ENCODE assay signal across 1 cellular context in the genomic region with DNA sequence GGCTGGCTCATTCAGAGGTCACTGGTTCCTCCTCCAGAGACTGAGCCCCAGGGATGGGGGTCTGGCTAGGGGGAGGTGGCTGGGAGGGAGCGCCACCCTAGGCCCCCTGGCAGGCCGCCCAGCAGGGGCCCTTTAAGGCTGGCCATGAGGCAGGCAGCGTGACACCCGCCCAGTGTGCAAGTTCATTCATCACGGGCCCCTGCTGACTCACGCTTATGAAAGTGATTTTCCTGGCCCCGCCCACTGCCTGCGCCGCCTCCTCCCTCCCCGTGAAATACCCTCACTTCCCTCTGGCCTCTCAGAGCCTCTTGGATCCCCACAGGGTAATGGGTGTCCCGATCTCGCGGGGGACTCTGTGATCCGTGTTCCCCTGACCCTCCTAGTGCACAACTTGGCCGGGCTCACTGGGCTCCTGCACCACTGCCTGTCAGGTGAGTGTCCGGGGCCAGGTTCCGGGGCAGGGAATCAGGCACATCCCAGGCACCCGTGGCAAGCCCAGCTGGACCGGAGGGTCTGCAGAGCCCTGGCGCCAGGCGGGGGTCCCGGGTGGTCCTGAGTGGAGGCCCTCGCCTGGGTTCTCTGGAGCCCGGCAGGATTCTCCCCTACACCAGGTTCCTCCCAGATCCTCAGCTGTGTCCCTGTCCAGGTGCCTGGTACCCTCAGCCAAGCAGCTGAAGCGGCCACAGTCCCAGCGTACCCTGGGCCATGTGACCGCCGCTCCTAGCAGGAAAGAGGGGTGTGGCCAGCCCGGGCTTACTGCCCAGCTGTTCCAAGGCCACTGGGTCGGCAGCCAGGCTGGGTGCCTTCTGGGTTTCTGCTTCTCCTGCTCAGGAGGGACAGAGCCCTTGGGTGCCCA.
TF ChIP-seq lines count a peak whose summit lies in the region.

A gene with protein sequence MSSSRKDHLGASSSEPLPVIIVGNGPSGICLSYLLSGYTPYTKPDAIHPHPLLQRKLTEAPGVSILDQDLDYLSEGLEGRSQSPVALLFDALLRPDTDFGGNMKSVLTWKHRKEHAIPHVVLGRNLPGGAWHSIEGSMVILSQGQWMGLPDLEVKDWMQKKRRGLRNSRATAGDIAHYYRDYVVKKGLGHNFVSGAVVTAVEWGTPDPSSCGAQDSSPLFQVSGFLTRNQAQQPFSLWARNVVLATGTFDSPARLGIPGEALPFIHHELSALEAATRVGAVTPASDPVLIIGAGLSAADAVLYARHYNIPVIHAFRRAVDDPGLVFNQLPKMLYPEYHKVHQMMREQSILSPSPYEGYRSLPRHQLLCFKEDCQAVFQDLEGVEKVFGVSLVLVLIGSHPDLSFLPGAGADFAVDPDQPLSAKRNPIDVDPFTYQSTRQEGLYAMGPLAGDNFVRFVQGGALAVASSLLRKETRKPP (plus strand): TSS at position 301 of the 856 bp plus-strand sequence. CDS start 4,432 bp downstream, outside the sequence.

TF ChIP-seq in HepG2, 621 proteins besides CTCF, POLR2A, EP300 and RAD21 (continued from another document and continues in another):
- TF ChIP-seq, protein P1, sequence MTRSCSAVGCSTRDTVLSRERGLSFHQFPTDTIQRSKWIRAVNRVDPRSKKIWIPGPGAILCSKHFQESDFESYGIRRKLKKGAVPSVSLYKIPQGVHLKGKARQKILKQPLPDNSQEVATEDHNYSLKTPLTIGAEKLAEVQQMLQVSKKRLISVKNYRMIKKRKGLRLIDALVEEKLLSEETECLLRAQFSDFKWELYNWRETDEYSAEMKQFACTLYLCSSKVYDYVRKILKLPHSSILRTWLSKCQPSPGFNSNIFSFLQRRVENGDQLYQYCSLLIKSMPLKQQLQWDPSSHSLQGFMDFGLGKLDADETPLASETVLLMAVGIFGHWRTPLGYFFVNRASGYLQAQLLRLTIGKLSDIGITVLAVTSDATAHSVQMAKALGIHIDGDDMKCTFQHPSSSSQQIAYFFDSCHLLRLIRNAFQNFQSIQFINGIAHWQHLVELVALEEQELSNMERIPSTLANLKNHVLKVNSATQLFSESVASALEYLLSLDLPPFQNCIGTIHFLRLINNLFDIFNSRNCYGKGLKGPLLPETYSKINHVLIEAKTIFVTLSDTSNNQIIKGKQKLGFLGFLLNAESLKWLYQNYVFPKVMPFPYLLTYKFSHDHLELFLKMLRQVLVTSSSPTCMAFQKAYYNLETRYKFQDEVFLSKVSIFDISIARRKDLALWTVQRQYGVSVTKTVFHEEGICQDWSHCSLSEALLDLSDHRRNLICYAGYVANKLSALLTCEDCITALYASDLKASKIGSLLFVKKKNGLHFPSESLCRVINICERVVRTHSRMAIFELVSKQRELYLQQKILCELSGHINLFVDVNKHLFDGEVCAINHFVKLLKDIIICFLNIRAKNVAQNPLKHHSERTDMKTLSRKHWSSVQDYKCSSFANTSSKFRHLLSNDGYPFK (CRISPR knock-in tag; IDR thresholded peaks at IDR 0.05; ENCODE audit: borderline replicate concordance), result peak; percentile 85; the same call in 1 of the 2 replicates
- TF ChIP-seq IRF2 (CRISPR knock-in tag; IDR thresholded peaks at IDR 0.05) (peak; percentile 45), PAWR (CRISPR knock-in tag; IDR thresholded peaks at IDR 0.05; ENCODE audit: borderline replicate concordance) (no peak), HNRNPUL1 (IDR thresholded peaks at IDR 0.05; ENCODE audit: low read depth, low read length) (no peak), MYNN (CRISPR knock-in tag; IDR thresholded peaks at IDR 0.05; ENCODE audit: low read depth) (no peak), HNF4A (CRISPR knock-in tag; IDR thresholded peaks at IDR 0.05) (peak; percentile 57), ZFP37 (CRISPR knock-in tag; IDR thresholded peaks at IDR 0.05; ENCODE audit: borderline replicate concordance) (peak; percentile 89; the same call in 1 of the 2 replicates), SETDB1 (CRISPR knock-in tag; IDR thresholded peaks at IDR 0.05; ENCODE audit: borderline replicate concordance) (no peak), ZNF850 (CRISPR knock-in tag; conservative IDR thresholded peaks at IDR 0.05) (no peak), HCFC1 (IDR thresholded peaks at IDR 0.05; ENCODE audit: low read depth, low read length) (0 out of 2 replicates have a peak, but pooled peaks have one; percentile 15), MAZ (IDR thresholded peaks at IDR 0.05; ENCODE audit: borderline replicate concordance, low read depth, low read length) (peak; percentile 56), MAZ (CRISPR knock-in tag; IDR thresholded peaks at IDR 0.05; ENCODE audit: low read depth) (peak; percentile 59), ELF3 (CRISPR knock-in tag; IDR thresholded peaks at IDR 0.05) (peak; percentile 49), KDM4B (CRISPR knock-in tag; IDR thresholded peaks at IDR 0.05) (peak; percentile 17; the same call in 1 of the 2 replicates), FLYWCH1 (CRISPR knock-in tag; IDR thresholded peaks at IDR 0.05) (no peak), ZNF775 (CRISPR knock-in tag; IDR thresholded peaks at IDR 0.05; ENCODE audit: borderline replicate concordance) (no peak), ZNF138 (CRISPR knock-in tag; IDR thresholded peaks at IDR 0.05; ENCODE audit: low read depth) (peak; percentile 6; the same call in 1 of the 2 replicates), ARHGAP35 (CRISPR knock-in tag; IDR thresholded peaks at IDR 0.05; ENCODE audit: borderline replicate concordance) (peak; percentile 4; the same call in 1 of the 2 replicates), JUN (CRISPR knock-in tag; IDR thresholded peaks at IDR 0.05) (peak; percentile 63; the same call in 1 of the 2 replicates), REXO4 (CRISPR knock-in tag; IDR thresholded peaks at IDR 0.05; ENCODE audit: borderline replicate concordance) (no peak), SIN3B (IDR thresholded peaks at IDR 0.05; ENCODE audit: low read length) (no peak), ZNF83 (CRISPR knock-in tag; IDR thresholded peaks at IDR 0.05; ENCODE audit: borderline replicate concordance) (no peak)
- TF ChIP-seq, protein P2, sequence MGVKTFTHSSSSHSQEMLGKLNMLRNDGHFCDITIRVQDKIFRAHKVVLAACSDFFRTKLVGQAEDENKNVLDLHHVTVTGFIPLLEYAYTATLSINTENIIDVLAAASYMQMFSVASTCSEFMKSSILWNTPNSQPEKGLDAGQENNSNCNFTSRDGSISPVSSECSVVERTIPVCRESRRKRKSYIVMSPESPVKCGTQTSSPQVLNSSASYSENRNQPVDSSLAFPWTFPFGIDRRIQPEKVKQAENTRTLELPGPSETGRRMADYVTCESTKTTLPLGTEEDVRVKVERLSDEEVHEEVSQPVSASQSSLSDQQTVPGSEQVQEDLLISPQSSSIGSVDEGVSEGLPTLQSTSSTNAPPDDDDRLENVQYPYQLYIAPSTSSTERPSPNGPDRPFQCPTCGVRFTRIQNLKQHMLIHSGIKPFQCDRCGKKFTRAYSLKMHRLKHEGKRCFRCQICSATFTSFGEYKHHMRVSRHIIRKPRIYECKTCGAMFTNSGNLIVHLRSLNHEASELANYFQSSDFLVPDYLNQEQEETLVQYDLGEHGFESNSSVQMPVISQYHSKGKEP (CRISPR knock-in tag; IDR thresholded peaks at IDR 0.05), result no peak
- TF ChIP-seq, protein P3, sequence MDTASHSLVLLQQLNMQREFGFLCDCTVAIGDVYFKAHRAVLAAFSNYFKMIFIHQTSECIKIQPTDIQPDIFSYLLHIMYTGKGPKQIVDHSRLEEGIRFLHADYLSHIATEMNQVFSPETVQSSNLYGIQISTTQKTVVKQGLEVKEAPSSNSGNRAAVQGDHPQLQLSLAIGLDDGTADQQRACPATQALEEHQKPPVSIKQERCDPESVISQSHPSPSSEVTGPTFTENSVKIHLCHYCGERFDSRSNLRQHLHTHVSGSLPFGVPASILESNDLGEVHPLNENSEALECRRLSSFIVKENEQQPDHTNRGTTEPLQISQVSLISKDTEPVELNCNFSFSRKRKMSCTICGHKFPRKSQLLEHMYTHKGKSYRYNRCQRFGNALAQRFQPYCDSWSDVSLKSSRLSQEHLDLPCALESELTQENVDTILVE (CRISPR knock-in tag; IDR thresholded peaks at IDR 0.05), result no peak; the same call in 1 of the 2 replicates
- TF ChIP-seq, protein P4, sequence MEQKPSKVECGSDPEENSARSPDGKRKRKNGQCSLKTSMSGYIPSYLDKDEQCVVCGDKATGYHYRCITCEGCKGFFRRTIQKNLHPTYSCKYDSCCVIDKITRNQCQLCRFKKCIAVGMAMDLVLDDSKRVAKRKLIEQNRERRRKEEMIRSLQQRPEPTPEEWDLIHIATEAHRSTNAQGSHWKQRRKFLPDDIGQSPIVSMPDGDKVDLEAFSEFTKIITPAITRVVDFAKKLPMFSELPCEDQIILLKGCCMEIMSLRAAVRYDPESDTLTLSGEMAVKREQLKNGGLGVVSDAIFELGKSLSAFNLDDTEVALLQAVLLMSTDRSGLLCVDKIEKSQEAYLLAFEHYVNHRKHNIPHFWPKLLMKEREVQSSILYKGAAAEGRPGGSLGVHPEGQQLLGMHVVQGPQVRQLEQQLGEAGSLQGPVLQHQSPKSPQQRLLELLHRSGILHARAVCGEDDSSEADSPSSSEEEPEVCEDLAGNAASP (CRISPR knock-in tag; IDR thresholded peaks at IDR 0.05; ENCODE audit: borderline replicate concordance), result no peak; the same call in 1 of the 2 replicates
- TF ChIP-seq, protein P5, sequence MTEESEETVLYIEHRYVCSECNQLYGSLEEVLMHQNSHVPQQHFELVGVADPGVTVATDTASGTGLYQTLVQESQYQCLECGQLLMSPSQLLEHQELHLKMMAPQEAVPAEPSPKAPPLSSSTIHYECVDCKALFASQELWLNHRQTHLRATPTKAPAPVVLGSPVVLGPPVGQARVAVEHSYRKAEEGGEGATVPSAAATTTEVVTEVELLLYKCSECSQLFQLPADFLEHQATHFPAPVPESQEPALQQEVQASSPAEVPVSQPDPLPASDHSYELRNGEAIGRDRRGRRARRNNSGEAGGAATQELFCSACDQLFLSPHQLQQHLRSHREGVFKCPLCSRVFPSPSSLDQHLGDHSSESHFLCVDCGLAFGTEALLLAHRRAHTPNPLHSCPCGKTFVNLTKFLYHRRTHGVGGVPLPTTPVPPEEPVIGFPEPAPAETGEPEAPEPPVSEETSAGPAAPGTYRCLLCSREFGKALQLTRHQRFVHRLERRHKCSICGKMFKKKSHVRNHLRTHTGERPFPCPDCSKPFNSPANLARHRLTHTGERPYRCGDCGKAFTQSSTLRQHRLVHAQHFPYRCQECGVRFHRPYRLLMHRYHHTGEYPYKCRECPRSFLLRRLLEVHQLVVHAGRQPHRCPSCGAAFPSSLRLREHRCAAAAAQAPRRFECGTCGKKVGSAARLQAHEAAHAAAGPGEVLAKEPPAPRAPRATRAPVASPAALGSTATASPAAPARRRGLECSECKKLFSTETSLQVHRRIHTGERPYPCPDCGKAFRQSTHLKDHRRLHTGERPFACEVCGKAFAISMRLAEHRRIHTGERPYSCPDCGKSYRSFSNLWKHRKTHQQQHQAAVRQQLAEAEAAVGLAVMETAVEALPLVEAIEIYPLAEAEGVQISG (CRISPR knock-in tag; IDR thresholded peaks at IDR 0.05), result peak; percentile 70
- TF ChIP-seq, protein P6, sequence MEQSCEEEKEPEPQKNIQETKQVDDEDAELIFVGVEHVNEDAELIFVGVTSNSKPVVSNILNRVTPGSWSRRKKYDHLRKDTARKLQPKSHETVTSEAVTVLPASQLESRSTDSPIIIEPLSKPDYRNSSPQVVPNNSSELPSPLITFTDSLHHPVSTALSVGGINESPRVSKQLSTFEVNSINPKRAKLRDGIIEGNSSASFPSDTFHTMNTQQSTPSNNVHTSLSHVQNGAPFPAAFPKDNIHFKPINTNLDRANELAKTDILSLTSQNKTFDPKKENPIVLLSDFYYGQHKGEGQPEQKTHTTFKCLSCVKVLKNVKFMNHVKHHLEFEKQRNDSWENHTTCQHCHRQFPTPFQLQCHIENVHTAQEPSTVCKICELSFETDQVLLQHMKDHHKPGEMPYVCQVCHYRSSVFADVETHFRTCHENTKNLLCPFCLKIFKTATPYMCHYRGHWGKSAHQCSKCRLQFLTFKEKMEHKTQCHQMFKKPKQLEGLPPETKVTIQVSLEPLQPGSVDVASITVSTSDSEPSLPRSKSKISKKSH (CRISPR knock-in tag; IDR thresholded peaks at IDR 0.05; ENCODE audit: borderline replicate concordance), result peak; percentile 84; the same call in 1 of the 2 replicates
- TF ChIP-seq, protein P7, sequence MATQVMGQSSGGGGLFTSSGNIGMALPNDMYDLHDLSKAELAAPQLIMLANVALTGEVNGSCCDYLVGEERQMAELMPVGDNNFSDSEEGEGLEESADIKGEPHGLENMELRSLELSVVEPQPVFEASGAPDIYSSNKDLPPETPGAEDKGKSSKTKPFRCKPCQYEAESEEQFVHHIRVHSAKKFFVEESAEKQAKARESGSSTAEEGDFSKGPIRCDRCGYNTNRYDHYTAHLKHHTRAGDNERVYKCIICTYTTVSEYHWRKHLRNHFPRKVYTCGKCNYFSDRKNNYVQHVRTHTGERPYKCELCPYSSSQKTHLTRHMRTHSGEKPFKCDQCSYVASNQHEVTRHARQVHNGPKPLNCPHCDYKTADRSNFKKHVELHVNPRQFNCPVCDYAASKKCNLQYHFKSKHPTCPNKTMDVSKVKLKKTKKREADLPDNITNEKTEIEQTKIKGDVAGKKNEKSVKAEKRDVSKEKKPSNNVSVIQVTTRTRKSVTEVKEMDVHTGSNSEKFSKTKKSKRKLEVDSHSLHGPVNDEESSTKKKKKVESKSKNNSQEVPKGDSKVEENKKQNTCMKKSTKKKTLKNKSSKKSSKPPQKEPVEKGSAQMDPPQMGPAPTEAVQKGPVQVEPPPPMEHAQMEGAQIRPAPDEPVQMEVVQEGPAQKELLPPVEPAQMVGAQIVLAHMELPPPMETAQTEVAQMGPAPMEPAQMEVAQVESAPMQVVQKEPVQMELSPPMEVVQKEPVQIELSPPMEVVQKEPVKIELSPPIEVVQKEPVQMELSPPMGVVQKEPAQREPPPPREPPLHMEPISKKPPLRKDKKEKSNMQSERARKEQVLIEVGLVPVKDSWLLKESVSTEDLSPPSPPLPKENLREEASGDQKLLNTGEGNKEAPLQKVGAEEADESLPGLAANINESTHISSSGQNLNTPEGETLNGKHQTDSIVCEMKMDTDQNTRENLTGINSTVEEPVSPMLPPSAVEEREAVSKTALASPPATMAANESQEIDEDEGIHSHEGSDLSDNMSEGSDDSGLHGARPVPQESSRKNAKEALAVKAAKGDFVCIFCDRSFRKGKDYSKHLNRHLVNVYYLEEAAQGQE (IDR thresholded peaks at IDR 0.05; ENCODE audit: borderline replicate concordance in 1 of 2, low read depth in 1 of 2, low read length in 2 of 2), result peak in 1 of 2 experiments; percentile 21; a peak in 1 of 4 replicates
- TF ChIP-seq, protein P8, sequence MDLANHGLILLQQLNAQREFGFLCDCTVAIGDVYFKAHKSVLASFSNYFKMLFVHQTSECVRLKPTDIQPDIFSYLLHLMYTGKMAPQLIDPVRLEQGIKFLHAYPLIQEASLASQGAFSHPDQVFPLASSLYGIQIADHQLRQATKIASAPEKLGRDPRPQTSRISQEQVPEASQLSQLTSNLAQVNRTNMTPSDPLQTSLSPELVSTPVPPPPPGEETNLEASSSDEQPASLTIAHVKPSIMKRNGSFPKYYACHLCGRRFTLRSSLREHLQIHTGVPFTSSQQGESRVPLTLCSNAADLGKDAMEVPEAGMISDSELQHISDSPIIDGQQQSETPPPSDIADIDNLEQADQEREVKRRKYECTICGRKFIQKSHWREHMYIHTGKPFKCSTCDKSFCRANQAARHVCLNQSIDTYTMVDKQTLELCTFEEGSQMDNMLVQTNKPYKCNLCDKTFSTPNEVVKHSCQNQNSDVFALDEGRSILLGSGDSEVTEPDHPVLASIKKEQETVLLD (CRISPR knock-in tag; IDR thresholded peaks at IDR 0.05; ENCODE audit: low read depth), result no peak
- TF ChIP-seq, protein P9, sequence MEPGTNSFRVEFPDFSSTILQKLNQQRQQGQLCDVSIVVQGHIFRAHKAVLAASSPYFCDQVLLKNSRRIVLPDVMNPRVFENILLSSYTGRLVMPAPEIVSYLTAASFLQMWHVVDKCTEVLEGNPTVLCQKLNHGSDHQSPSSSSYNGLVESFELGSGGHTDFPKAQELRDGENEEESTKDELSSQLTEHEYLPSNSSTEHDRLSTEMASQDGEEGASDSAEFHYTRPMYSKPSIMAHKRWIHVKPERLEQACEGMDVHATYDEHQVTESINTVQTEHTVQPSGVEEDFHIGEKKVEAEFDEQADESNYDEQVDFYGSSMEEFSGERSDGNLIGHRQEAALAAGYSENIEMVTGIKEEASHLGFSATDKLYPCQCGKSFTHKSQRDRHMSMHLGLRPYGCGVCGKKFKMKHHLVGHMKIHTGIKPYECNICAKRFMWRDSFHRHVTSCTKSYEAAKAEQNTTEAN (CRISPR knock-in tag; conservative IDR thresholded peaks at IDR 0.05), result peak; percentile 65
